In genomic region chr2:36710858-36711520, GRCh38 we compare ENCODE assay signal across 35 cellular contexts. TPM values are rescaled to one million over a fixed set of nuclear protein-coding genes. Genes with fewer than 3 reads are reported as not detected.
"Had no signal": no experiment of that assay in that cellular context is flagged by ENCODE, and none has a peak within 500 bp of the region (broad histone marks: within the 10 kb centered on the region; RNA-seq: fewer than 3 reads in every experiment).

No MANE protein-coding gene starts in this region.

- H3K36me3 Mint-ChIP-seq: activated naive CD8-positive, alpha-beta T cell treated with anti-CD3 and anti-CD28 coated beads for 36 hours had no signal

- FAIRE-seq: colon had no signal

- H3K36me3 ChIP-seq: adrenal gland, esophagus muscularis mucosa, gastrocnemius medialis, heart left ventricle, WERI-Rb-1 had no signal

- DNase-seq: activated B cell treated with CpG ODN at 0.5 μM for 24 hours; activated CD4-positive, alpha-beta T cell treated with anti-CD3 and anti-CD28 coated beads for 48 hours; activated CD4-positive, alpha-beta T cell treated with anti-CD3 and anti-CD28 coated beads, Interleukin-2, amount 50 U/mL, for 1 hour; activated CD4-positive, alpha-beta T cell treated with anti-CD3 and anti-CD28 coated beads, Interleukin-2, amount 50 U/mL, for 48 hours; activated CD8-positive, alpha-beta memory T cell treated with anti-CD3 and anti-CD28 coated beads for 24 hours; activated CD8-positive, alpha-beta T cell treated with anti-CD3 and anti-CD28 coated beads for 36 hours; activated effector memory CD4-positive, alpha-beta T cell treated with Interleukin-2 at 50 U/mL for 16 hours; activated gamma-delta T cell treated with Interleukin-2 at 50 U/mL for 16 hours; activated naive CD4-positive, alpha-beta T cell treated with anti-CD3 and anti-CD28 coated beads, Interleukin-2, amount 50 U/mL, for 16 hours; activated naive CD4-positive, alpha-beta T cell treated with Interleukin-2 at 50 U/mL for 16 hours; activated naive CD8-positive, alpha-beta T cell treated with anti-CD3 and anti-CD28 coated beads for 36 hours; activated naive CD8-positive, alpha-beta T cell treated with anti-CD3 and anti-CD28 coated beads, Interleukin-2, amount 50 U/mL, for 24 hours; activated T-cell treated with anti-CD3 and anti-CD28 coated beads, Interleukin-2, amount 50 U/mL, for 4 hours; adrenal gland; amygdala; aorta; body of pancreas; caudate nucleus; cortex of kidney; dermis blood vessel endothelial cell; effector CD4-positive, alpha-beta T cell; effector memory CD8-positive, alpha-beta T cell; erythroblast; foreskin keratinocyte; gastrocnemius medialis; glutamatergic neuron; heart left ventricle; T-helper 17 cell; T1000; WERI-Rb-1 had no signal

- H3K27ac Mint-ChIP-seq: activated B cell treated with CpG ODN at 0.5 μM for 24 hours; activated CD8-positive, alpha-beta T cell treated with anti-CD3 and anti-CD28 coated beads for 36 hours; activated naive CD8-positive, alpha-beta T cell treated with anti-CD3 and anti-CD28 coated beads for 36 hours; activated naive CD8-positive, alpha-beta T cell treated with anti-CD3 and anti-CD28 coated beads, Interleukin-2, amount 50 U/mL, for 24 hours; activated T-helper 17 cell treated with anti-CD3 and anti-CD28 coated beads, Interleukin-2, amount 50 U/mL, for 72 hours; effector memory CD8-positive, alpha-beta T cell; T-helper 17 cell; T-helper 2 cell treated with Interferon-gamma antibody and Interleukin-4, amounts not matched to agents 5 μg/mL and 100 μg/mL, for 36 hours had no signal

- H3K4me3 Mint-ChIP-seq: activated B cell treated with CpG ODN at 0.5 μM for 24 hours; activated CD8-positive, alpha-beta T cell treated with anti-CD3 and anti-CD28 coated beads for 36 hours; activated naive CD8-positive, alpha-beta T cell treated with anti-CD3 and anti-CD28 coated beads for 36 hours; activated naive CD8-positive, alpha-beta T cell treated with anti-CD3 and anti-CD28 coated beads, Interleukin-2, amount 50 U/mL, for 24 hours; activated T-cell treated with anti-CD3 and anti-CD28 coated beads, Interleukin-2, amount 50 U/mL, for 4 hours; activated T-helper 17 cell treated with anti-CD3 and anti-CD28 coated beads, Interleukin-2, amount 50 U/mL, for 72 hours; effector memory CD8-positive, alpha-beta T cell; T-helper 17 cell; T-helper 2 cell treated with Interferon-gamma antibody and Interleukin-4, amounts not matched to agents 5 μg/mL and 100 μg/mL, for 36 hours had no signal

- H3K9me3 ChIP-seq: body of pancreas, gastrocnemius medialis had no signal

- ATAC-seq: activated CD4-positive, CD25-positive, alpha-beta regulatory T cell treated with anti-CD3 and anti-CD28 coated beads, Interleukin-2, amount 50 U/mL, for 24 hours; activated CD8-positive, alpha-beta T cell treated with anti-CD3 and anti-CD28 coated beads for 36 hours; activated naive CD8-positive, alpha-beta T cell treated with anti-CD3 and anti-CD28 coated beads, Interleukin-2, amount 50 U/mL, for 24 hours; activated T-cell treated with anti-CD3 and anti-CD28 coated beads, Interleukin-2, amount 50 U/mL, for 4 hours; activated T-helper 17 cell treated with anti-CD3 and anti-CD28 coated beads, Interleukin-2, amount 50 U/mL, for 72 hours; body of pancreas; effector memory CD8-positive, alpha-beta T cell; foreskin keratinocyte; gastrocnemius medialis; heart left ventricle; T-helper 17 cell had no signal

- H3K27me3 ChIP-seq: adrenal gland, body of pancreas, esophagus muscularis mucosa, foreskin keratinocyte, heart left ventricle had no signal

- H3K27ac ChIP-seq: adrenal gland, body of pancreas, esophagus muscularis mucosa, foreskin keratinocyte, gastrocnemius medialis, heart left ventricle, WERI-Rb-1 had no signal

- H3K4me1 Mint-ChIP-seq: activated B cell treated with CpG ODN at 0.5 μM for 24 hours; activated naive CD8-positive, alpha-beta T cell treated with anti-CD3 and anti-CD28 coated beads for 36 hours; activated naive CD8-positive, alpha-beta T cell treated with anti-CD3 and anti-CD28 coated beads, Interleukin-2, amount 50 U/mL, for 24 hours; activated T-helper 17 cell treated with anti-CD3 and anti-CD28 coated beads, Interleukin-2, amount 50 U/mL, for 72 hours; T-helper 17 cell had no signal

- H3K4me3 ChIP-seq: adrenal gland, body of pancreas, esophagus muscularis mucosa, gastrocnemius medialis, heart left ventricle had no signal

- H3K4me1 ChIP-seq: adrenal gland, body of pancreas had no signal

- H3K27me3 Mint-ChIP-seq: activated CD8-positive, alpha-beta T cell treated with anti-CD3 and anti-CD28 coated beads for 36 hours had no signal

RNA-seq across cellular contexts. Expression of gene VIT, which starts 14.5 kb away (rescaled TPM):
- total RNA-seq: activated B cell treated with CpG ODN at 0.5 μM for 24 hours; activated CD8-positive, alpha-beta T cell treated with anti-CD3 and anti-CD28 coated beads for 36 hours; activated naive CD8-positive, alpha-beta T cell treated with anti-CD3 and anti-CD28 coated beads for 36 hours; activated T-cell treated with anti-CD3 and anti-CD28 coated beads, Interleukin-2, amount 50 U/mL, for 4 hours; activated T-helper 17 cell treated with anti-CD3 and anti-CD28 coated beads, Interleukin-2, amount 50 U/mL, for 72 hours; dermis blood vessel endothelial cell; foreskin keratinocyte; T-helper 17 cell had no signal
- polyA plus RNA-seq: aorta, foreskin keratinocyte had no signal
